ENCODE assay signal across 11 cellular contexts in the genomic region with DNA sequence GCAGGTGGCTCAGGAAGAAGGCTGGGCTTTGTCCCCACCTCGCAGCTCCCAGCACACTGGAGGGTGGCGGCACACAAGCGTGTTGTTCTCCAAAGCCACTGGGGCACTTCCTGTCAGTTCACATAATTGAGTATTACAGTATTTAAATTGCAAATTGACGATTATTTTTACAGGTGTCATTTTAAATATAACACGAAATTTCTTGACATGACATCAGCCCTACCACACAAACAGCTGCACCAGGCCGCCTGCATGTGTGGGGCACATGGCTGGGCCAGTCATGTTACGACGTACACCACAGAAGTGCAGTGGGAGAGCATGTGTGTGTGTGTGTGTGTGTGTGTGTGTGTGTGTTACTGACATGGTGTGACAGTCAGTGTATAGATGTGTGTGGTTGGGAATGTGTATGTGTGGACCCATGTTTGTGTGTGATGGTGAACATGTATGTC.
"Had no signal": no experiment of that assay in that cellular context is flagged by ENCODE, and none has a peak within 500 bp of the region (broad histone marks: within the 10 kb centered on the region; RNA-seq: fewer than 3 reads in every experiment).

No MANE protein-coding gene starts in this region.

- DNase-seq: activated CD4-positive, alpha-beta T cell treated with anti-CD3 and anti-CD28 coated beads for 1 hour; activated gamma-delta T cell; activated naive CD8-positive, alpha-beta T cell treated with anti-CD3 and anti-CD28 coated beads, Interleukin-2, amount 10 ng/mL, durations not matched to agents 7 days and 5 days; activated T-cell treated with anti-CD3 and anti-CD28 coated beads, Interleukin-2, amount 50 U/mL, for 4 hours; midbrain; naive thymus-derived CD4-positive, alpha-beta T cell had no signal

- H3K4me1 Mint-ChIP-seq: activated naive CD8-positive, alpha-beta T cell treated with anti-CD3 and anti-CD28 coated beads, Interleukin-2, amount 10 ng/mL, durations not matched to agents 7 days and 5 days; stimulated activated memory B cell treated with anti-CD40 and anti-IgM and Interleukin-4, amounts not matched to agents 10 μg/mL and 1 μg/mL and 100 μg/mL, for 72 hours had no signal

- H3K4me3 ChIP-seq: upper lobe of left lung had no signal

- H3K27me3 ChIP-seq: neutrophil, upper lobe of left lung had no signal

- H3K4me3 Mint-ChIP-seq: activated CD4-positive, alpha-beta memory T cell treated with anti-CD3 and anti-CD28 coated beads for 36 hours; activated naive CD8-positive, alpha-beta T cell treated with anti-CD3 and anti-CD28 coated beads, Interleukin-2, amount 10 ng/mL, durations not matched to agents 7 days and 5 days; activated T-cell treated with anti-CD3 and anti-CD28 coated beads, Interleukin-2, amount 50 U/mL, for 4 hours; naive thymus-derived CD4-positive, alpha-beta T cell; stimulated activated memory B cell treated with anti-CD40 and anti-IgM and Interleukin-4, amounts not matched to agents 10 μg/mL and 1 μg/mL and 100 μg/mL, for 72 hours had no signal

- H3K27ac Mint-ChIP-seq: activated CD4-positive, alpha-beta memory T cell treated with anti-CD3 and anti-CD28 coated beads for 36 hours; activated naive CD8-positive, alpha-beta T cell treated with anti-CD3 and anti-CD28 coated beads, Interleukin-2, amount 10 ng/mL, durations not matched to agents 7 days and 5 days; naive thymus-derived CD4-positive, alpha-beta T cell; stimulated activated memory B cell treated with anti-CD40 and anti-IgM and Interleukin-4, amounts not matched to agents 10 μg/mL and 1 μg/mL and 100 μg/mL, for 72 hours had no signal

- ATAC-seq: activated T-cell treated with anti-CD3 and anti-CD28 coated beads, Interleukin-2, amount 50 U/mL, for 4 hours; esophagus mucosa; naive thymus-derived CD4-positive, alpha-beta T cell had no signal

- H3K9me3 Mint-ChIP-seq: activated CD4-positive, alpha-beta memory T cell treated with anti-CD3 and anti-CD28 coated beads for 36 hours; activated naive CD8-positive, alpha-beta T cell treated with anti-CD3 and anti-CD28 coated beads, Interleukin-2, amount 10 ng/mL, durations not matched to agents 7 days and 5 days; activated T-cell treated with anti-CD3 and anti-CD28 coated beads, Interleukin-2, amount 50 U/mL, for 4 hours; stimulated activated memory B cell treated with anti-CD40 and anti-IgM and Interleukin-4, amounts not matched to agents 10 μg/mL and 1 μg/mL and 100 μg/mL, for 72 hours had no signal

- H3K9me3 ChIP-seq: neutrophil, upper lobe of left lung had no signal

- H3K36me3 ChIP-seq: neutrophil, upper lobe of left lung had no signal

- H3K27ac ChIP-seq: neutrophil, upper lobe of left lung had no signal

- H3K36me3 Mint-ChIP-seq: activated CD4-positive, alpha-beta memory T cell treated with anti-CD3 and anti-CD28 coated beads for 36 hours; activated naive CD8-positive, alpha-beta T cell treated with anti-CD3 and anti-CD28 coated beads, Interleukin-2, amount 10 ng/mL, durations not matched to agents 7 days and 5 days; naive thymus-derived CD4-positive, alpha-beta T cell; stimulated activated memory B cell treated with anti-CD40 and anti-IgM and Interleukin-4, amounts not matched to agents 10 μg/mL and 1 μg/mL and 100 μg/mL, for 72 hours had no signal
